In the genomic region with DNA sequence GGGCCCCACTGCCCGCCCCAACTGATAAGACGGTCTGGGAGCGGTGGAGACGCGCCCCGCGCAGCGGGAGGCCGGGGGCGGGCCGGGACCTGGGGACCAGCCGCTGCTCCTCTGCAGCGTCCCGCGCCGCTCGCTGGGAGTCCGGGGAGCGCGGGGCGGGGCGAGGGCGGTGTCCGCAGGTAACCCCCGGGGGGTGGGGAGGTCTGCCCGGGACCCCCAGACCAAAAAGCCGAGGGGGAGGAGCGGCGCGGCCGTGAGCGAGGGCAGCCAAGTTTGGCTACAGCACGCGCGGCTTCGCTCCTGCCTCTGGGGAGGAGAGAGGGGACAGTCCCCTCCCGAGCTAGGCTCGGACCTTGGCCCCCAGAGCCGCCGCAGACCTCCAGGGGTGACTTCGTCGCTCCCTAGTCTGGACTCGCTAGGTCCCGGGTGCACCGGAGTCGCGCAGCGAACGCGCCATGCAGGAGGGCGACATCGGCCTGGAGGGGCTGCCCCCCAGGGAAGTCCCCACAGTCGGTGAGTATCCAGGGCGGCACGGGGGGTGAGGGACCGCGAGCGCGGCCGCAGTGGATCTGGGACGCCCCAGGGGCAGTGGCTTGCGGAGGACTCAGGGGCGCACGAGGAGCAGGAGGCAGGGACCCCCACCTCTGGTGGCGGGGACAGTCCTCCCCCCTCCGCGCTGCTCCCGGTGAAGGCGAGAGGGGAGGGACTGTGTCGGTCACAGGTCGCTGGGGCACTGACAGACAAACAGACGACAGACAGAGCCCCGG, we compare ENCODE assay signal across 14 cellular contexts.
DNase-seq lines count a peak whose midpoint lies in the region; ATAC-seq and TF ChIP-seq lines count a peak whose summit lies in the region.
"Had no signal": no experiment of that assay in that cellular context is flagged by ENCODE, and none has a peak within 500 bp of the region (broad histone marks: within the 10 kb centered on the region; RNA-seq: fewer than 3 reads in every experiment).

No MANE protein-coding gene starts in this region.

- H3K27ac Mint-ChIP-seq in WTC11: no peak overlapping the region
- H3K27ac Mint-ChIP-seq: activated T-cell treated with anti-CD3 and anti-CD28 coated beads, Interleukin-2, amount 50 U/mL, for 72 hours had no signal

- ATAC-seq in WTC11 (no peak; the same call in 1 of the 2 replicates), heart right ventricle (peak; percentile 5 to 60 (median 38)), upper lobe of right lung (peak; percentile 7), HG03354 (IDR thresholded peaks at IDR 0.05; ENCODE audit: poor library complexity, severe bottlenecking, unreplicated experiment) (no peak)
- ATAC-seq: activated T-cell treated with anti-CD3 and anti-CD28 coated beads, Interleukin-2, amount 50 U/mL, for 72 hours had no signal

- H3K4me1 Mint-ChIP-seq in WTC11: peaks cover 44% of the 10 kb centered on the region

- H3K4me3 Mint-ChIP-seq in WTC11: peak overlapping the region; percentile 64
- H3K4me3 Mint-ChIP-seq: activated T-cell treated with anti-CD3 and anti-CD28 coated beads, Interleukin-2, amount 50 U/mL, for 72 hours had no signal

- POLR2A ChIA-PET in WTC11 (lab: Charles Lee): no interaction called here

- peak overlapping the region in 9 of 10 donors; percentile 35 to 80 (median 60) for H3K27ac ChIP-seq in heart right ventricle
- no peak overlapping the region for H3K27ac ChIP-seq in mucosa of rectum (ENCODE audit: low read depth in 2 of 2, low read length in 2 of 2)
- peak overlapping the region; percentile 65 for H3K27ac ChIP-seq in upper lobe of right lung
- H3K27ac ChIP-seq: VCaP had no signal

- H3K36me3 ChIP-seq in heart right ventricle (no peaks in the 10 kb centered on the region), mucosa of rectum (ENCODE audit: control insufficient read depth in 2 of 2, insufficient read depth in 2 of 2, low read length in 2 of 2) (no peaks in the 10 kb centered on the region), upper lobe of right lung (no peaks in the 10 kb centered on the region)
- H3K36me3 ChIP-seq: Peyer's patch had no signal

- H3K9ac ChIP-seq in mucosa of rectum (ENCODE audit: low read depth in 1 of 2, low read length in 2 of 2): peak overlapping the region in 1 of 2 donors; percentile 65

- DNase-seq in WTC11 (ENCODE audit: low spot score): peak; percentile 49
- peak in 1 of 2 donors; percentile 41 for DNase-seq in heart right ventricle
- peak; percentile 61 for DNase-seq in upper lobe of right lung
- no peak for DNase-seq in NCI-H2171 (lab: John Stamatoyannopoulos, UW)
- DNase-seq in activated naive CD4-positive, alpha-beta T cell treated with Interleukin-2 at 50 U/mL for 16 hours: no peak
- DNase-seq: activated T-cell treated with anti-CD3 and anti-CD28 coated beads, Interleukin-2, amount 50 U/mL, for 72 hours; central memory CD4-positive, alpha-beta T cell; DMS153; NCI-H1694 treated with DMSO at 0.1 percent for 48 hours; Peyer's patch; stimulated activated naive CD4-positive, alpha-beta T cell treated with Interleukin-2 at 50 U/mL for 16 hours had no signal

- CTCF ChIA-PET in WTC11 (lab: Charles Lee): interaction anchor here (0.6 to 1.0 kb wide), 3 partner anchors 73 to 172 kb away, joined by 3 to 4 read pairs (median 3); no protein-coding TSS in a partner anchor

- peaks cover 73% of the 10 kb centered on the region for H3K27me3 Mint-ChIP-seq in WTC11 (ENCODE audit: low read depth)

- intact Hi-C loops in heart right ventricle (cut with DNase I) (loop anchor here in 1 of 10 donors (10.0 kb wide), 1 partner anchor 99 kb away; no protein-coding TSS in a partner anchor), upper lobe of right lung (cut with DNase I) (no loop called here)

- no peaks in the 10 kb centered on the region for H3K9me3 ChIP-seq in heart right ventricle
- no peaks in the 10 kb centered on the region for H3K9me3 ChIP-seq in mucosa of rectum (ENCODE audit: control insufficient read depth in 2 of 2, low read length in 2 of 2)
- no peaks in the 10 kb centered on the region for H3K9me3 ChIP-seq in upper lobe of right lung
- H3K9me3 ChIP-seq: Peyer's patch had no signal

- no peaks in the 10 kb centered on the region for H3K9me3 Mint-ChIP-seq in WTC11
- H3K9me3 Mint-ChIP-seq: activated T-cell treated with anti-CD3 and anti-CD28 coated beads, Interleukin-2, amount 50 U/mL, for 72 hours had no signal

- no peaks in the 10 kb centered on the region for H3K36me3 Mint-ChIP-seq in WTC11

- H3K4me1 ChIP-seq in heart right ventricle (peaks cover 8 to 37% (median 16%) of the 10 kb centered on the region in 9 donors), mucosa of rectum (ENCODE audit: control insufficient read depth in 2 of 2, insufficient read depth in 2 of 2, low read length in 2 of 2) (peaks cover 8 to 10% of the 10 kb centered on the region in 2 donors), upper lobe of right lung (no peaks in the 10 kb centered on the region)

- WGBS in heart right ventricle, 2 donors: 1 to 2% methylated on average over 49 to 71 of the region's 73 CpGs

- TF ChIP-seq CTCF in WTC11 (IDR thresholded peaks at IDR 0.05) (no peak), heart right ventricle (IDR thresholded peaks at IDR 0.05) (no peak), upper lobe of right lung (IDR thresholded peaks at IDR 0.05) (no peak)

- H3K4me3 ChIP-seq in heart right ventricle: peak overlapping the region; percentile 11 to 62 (median 48)
- peak overlapping the region; percentile 37 to 59 for H3K4me3 ChIP-seq in mucosa of rectum (ENCODE audit: low read length in 2 of 2)
- H3K4me3 ChIP-seq in upper lobe of right lung: peak overlapping the region; percentile 48

- H3K27me3 ChIP-seq in heart right ventricle (peaks cover 11 to 75% (median 55%) of the 10 kb centered on the region in 7 donors), mucosa of rectum (ENCODE audit: control insufficient read depth in 2 of 2, insufficient read depth in 2 of 2, low read length in 2 of 2) (peaks cover 8 to 10% of the 10 kb centered on the region in 2 donors), upper lobe of right lung (peaks cover 42% of the 10 kb centered on the region)

TF ChIP-seq in WTC11, 78 proteins besides CTCF, POLR2A, EP300 and RAD21:
- TF ChIP-seq, protein P1, sequence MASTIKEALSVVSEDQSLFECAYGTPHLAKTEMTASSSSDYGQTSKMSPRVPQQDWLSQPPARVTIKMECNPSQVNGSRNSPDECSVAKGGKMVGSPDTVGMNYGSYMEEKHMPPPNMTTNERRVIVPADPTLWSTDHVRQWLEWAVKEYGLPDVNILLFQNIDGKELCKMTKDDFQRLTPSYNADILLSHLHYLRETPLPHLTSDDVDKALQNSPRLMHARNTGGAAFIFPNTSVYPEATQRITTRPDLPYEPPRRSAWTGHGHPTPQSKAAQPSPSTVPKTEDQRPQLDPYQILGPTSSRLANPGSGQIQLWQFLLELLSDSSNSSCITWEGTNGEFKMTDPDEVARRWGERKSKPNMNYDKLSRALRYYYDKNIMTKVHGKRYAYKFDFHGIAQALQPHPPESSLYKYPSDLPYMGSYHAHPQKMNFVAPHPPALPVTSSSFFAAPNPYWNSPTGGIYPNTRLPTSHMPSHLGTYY (CRISPR knock-in tag; IDR thresholded peaks at IDR 0.05): no peak
- peak; percentile 4; the same call in 1 of the 2 replicates for TF ChIP-seq ZNF423 (CRISPR knock-in tag; IDR thresholded peaks at IDR 0.05)
- no peak for TF ChIP-seq FOXJ3 (CRISPR knock-in tag; IDR thresholded peaks at IDR 0.05; ENCODE audit: borderline replicate concordance)
- TF ChIP-seq, protein P2, sequence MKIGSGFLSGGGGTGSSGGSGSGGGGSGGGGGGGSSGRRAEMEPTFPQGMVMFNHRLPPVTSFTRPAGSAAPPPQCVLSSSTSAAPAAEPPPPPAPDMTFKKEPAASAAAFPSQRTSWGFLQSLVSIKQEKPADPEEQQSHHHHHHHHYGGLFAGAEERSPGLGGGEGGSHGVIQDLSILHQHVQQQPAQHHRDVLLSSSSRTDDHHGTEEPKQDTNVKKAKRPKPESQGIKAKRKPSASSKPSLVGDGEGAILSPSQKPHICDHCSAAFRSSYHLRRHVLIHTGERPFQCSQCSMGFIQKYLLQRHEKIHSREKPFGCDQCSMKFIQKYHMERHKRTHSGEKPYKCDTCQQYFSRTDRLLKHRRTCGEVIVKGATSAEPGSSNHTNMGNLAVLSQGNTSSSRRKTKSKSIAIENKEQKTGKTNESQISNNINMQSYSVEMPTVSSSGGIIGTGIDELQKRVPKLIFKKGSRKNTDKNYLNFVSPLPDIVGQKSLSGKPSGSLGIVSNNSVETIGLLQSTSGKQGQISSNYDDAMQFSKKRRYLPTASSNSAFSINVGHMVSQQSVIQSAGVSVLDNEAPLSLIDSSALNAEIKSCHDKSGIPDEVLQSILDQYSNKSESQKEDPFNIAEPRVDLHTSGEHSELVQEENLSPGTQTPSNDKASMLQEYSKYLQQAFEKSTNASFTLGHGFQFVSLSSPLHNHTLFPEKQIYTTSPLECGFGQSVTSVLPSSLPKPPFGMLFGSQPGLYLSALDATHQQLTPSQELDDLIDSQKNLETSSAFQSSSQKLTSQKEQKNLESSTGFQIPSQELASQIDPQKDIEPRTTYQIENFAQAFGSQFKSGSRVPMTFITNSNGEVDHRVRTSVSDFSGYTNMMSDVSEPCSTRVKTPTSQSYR (CRISPR knock-in tag; IDR thresholded peaks at IDR 0.05): peak; percentile 44; the same call in 1 of the 2 replicates

Comparison
In these comparisons a context has a peak if more than half of its experiments do, and no peak if none do; other contexts are left out.
1. ATAC-seq: peak in heart right ventricle (8 of 8) and upper lobe of right lung (single experiment); none in WTC11 (single experiment) and HG03354 (single experiment).
2. DNase-seq: peak in WTC11 (single experiment) and upper lobe of right lung (single experiment); none in NCI-H2171 (single experiment) and activated naive CD4-positive, alpha-beta T cell treated with Interleukin-2 at 50 U/mL for 16 hours (single experiment).
3. H3K27ac ChIP-seq: peak in heart right ventricle (9 of 10) and upper lobe of right lung (single experiment); none in mucosa of rectum (0 of 2).
4. Peak in every context shown above with its lines, with median percentiles within 50 percentile points of each other: H3K4me3 ChIP-seq.